19 cellular contexts compared by ENCODE assay signal in genomic region chr6:112717401-112717800, GRCh38.
"Had no signal": no experiment of that assay in that cellular context is flagged by ENCODE, and none has a peak within 500 bp of the region (broad histone marks: within the 10 kb centered on the region; RNA-seq: fewer than 3 reads in every experiment).

No MANE protein-coding gene starts in this region.

- H3K4me1 ChIP-seq: foreskin keratinocyte, tibial nerve, vagina had no signal

- ATAC-seq: activated T-cell treated with anti-CD3 and anti-CD28 coated beads, Interleukin-2, amount 50 U/mL, for 4 hours; foreskin keratinocyte; natural killer cell treated with Interleukin-12 subunit alpha and Interleukin-12 subunit beta and Interleukin-15 and Interleukin-18, amount 100 ng/mL, for 72 hours; right cardiac atrium; T-helper 17 cell; WTC11 had no signal

- DNase-seq: activated CD4-positive, alpha-beta memory T cell treated with anti-CD3 and anti-CD28 coated beads, Interleukin-2, amount 10 ng/mL, durations not matched to agents 7 days and 5 days; activated CD4-positive, alpha-beta T cell treated with anti-CD3 and anti-CD28 coated beads for 4 hours; activated effector memory CD4-positive, alpha-beta T cell treated with Interleukin-2 at 50 U/mL for 16 hours; activated T-cell treated with anti-CD3 and anti-CD28 coated beads, Interleukin-2, amount 50 U/mL, for 4 hours; amygdala; cortex of kidney; effector CD4-positive, alpha-beta T cell; foreskin keratinocyte; kidney glomerular epithelial cell; posterior cingulate gyrus; right cardiac atrium; small intestine; stimulated activated CD4-positive, alpha-beta T cell treated with anti-CD3 and anti-CD28 coated beads, Interleukin-4, amount 100 ng/mL, for 24 hours; stimulated activated naive CD4-positive, alpha-beta T cell; T-helper 17 cell had no signal

- H3K36me3 ChIP-seq: tibial nerve, vagina had no signal

- H3K27ac ChIP-seq: foreskin keratinocyte, tibial nerve, vagina had no signal

- H3K27me3 ChIP-seq: foreskin keratinocyte, tibial nerve, vagina had no signal

- H3K4me3 ChIP-seq: tibial nerve, vagina had no signal

- H3K9me3 ChIP-seq: tibial nerve, vagina had no signal
